ENCODE assay signal across 1 cellular context in the genomic region with DNA sequence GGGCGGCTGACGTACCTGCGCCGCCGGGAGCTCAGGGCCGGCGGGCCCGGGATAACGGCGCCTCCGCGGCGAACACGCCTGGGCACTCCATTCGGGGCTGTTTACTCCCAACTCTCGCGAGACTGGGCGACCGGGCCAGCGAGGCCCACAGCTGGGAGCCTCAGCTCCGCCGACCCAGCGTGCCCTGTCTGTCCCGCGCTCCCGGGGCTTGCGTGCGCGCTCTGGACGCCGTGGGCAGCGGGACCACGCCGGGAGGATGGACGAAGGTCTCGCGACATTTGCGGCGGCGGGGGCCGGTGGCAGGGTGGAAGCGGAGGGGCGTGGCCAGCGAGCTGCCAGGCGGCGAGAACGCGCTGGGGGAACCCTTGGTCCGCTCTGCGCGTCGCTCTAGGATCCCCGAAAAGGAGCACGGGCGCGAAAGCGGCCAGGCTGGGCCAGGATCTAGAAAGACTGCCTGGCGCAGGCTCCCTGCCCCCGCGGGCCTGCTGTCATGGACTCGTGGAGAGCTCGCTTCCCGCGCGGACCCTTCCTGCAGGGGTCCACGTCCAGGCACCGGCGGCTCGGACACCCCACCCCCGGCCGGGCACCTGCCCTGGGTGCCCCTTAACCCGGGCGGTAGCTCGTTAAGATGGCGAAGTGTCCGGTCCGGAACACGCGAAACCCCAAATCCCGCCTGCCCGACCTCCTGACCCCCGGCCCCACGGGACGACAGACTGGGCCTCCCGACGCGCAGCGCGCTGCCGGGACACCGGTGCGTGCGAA.
TF ChIP-seq lines count a peak whose summit lies in the region.

MBTPS1 (minus strand) TSS at position 223 of the 762 bp plus-strand sequence. CDS start 15,159 bp downstream, outside the sequence.

TF ChIP-seq in HEK293, 187 proteins besides CTCF, POLR2A, EP300 and RAD21 (continued from another document):
- TF ChIP-seq ZBTB26 (tag by site-specific recombination; optimal IDR thresholded peaks at IDR 0.05) (peak; percentile 98), KLF9 (tag by site-specific recombination; IDR thresholded peaks at IDR 0.05; ENCODE audit: low read depth) (peak; percentile 96), ZNF792 (tag by site-specific recombination; IDR thresholded peaks at IDR 0.05) (no peak), ZNF221 (tag by site-specific recombination; IDR thresholded peaks at IDR 0.05; ENCODE audit: borderline replicate concordance) (no peak), ZNF561 (tag by site-specific recombination; IDR thresholded peaks at IDR 0.05; ENCODE audit: borderline replicate concordance) (peak; percentile 23; the same call in 1 of the 2 replicates), ZNF488 (tag by site-specific recombination; IDR thresholded peaks at IDR 0.05) (no peak), ZNF48 (tag by site-specific recombination; IDR thresholded peaks at IDR 0.05) (no peak), ZNF837 (tag by site-specific recombination; IDR thresholded peaks at IDR 0.05) (no peak), ZNF76 (tag by site-specific recombination; IDR thresholded peaks at IDR 0.05; ENCODE audit: borderline replicate concordance, low read depth) (peak; percentile 71; the same call in 1 of the 2 replicates), ZNF24 (tag by site-specific recombination; IDR thresholded peaks at IDR 0.05) (no peak), ZNF354C (tag by site-specific recombination; IDR thresholded peaks at IDR 0.05; ENCODE audit: borderline replicate concordance, low read depth) (no peak), ZNF623 (tag by site-specific recombination; IDR thresholded peaks at IDR 0.05) (no peak), ZNF514 (tag by site-specific recombination; IDR thresholded peaks at IDR 0.05) (no peak), ZBTB8A (tag by site-specific recombination; IDR thresholded peaks at IDR 0.05) (no peak), ZNF426 (tag by site-specific recombination; IDR thresholded peaks at IDR 0.05) (no peak), ZNF510 (tag by site-specific recombination; IDR thresholded peaks at IDR 0.05; ENCODE audit: insufficient replicate concordance) (no peak), ZNF174 (tag by site-specific recombination; IDR thresholded peaks at IDR 0.05) (no peak), KLF17 (tag by site-specific recombination; IDR thresholded peaks at IDR 0.05) (no peak), ZNF692 (tag by site-specific recombination; IDR thresholded peaks at IDR 0.05) (peak; percentile 41), OVOL3 (tag by site-specific recombination; IDR thresholded peaks at IDR 0.05) (no peak), ZNF157 (tag by site-specific recombination; IDR thresholded peaks at IDR 0.05) (no peak), ZNF670 (tag by site-specific recombination; IDR thresholded peaks at IDR 0.05; ENCODE audit: low read depth) (no peak), ZNF664 (tag by site-specific recombination; IDR thresholded peaks at IDR 0.05) (no peak), ZNF175 (tag by site-specific recombination; IDR thresholded peaks at IDR 0.05) (no peak), ZBTB48 (tag by site-specific recombination; IDR thresholded peaks at IDR 0.05) (peak; percentile 81)
- TF ChIP-seq, protein P1, sequence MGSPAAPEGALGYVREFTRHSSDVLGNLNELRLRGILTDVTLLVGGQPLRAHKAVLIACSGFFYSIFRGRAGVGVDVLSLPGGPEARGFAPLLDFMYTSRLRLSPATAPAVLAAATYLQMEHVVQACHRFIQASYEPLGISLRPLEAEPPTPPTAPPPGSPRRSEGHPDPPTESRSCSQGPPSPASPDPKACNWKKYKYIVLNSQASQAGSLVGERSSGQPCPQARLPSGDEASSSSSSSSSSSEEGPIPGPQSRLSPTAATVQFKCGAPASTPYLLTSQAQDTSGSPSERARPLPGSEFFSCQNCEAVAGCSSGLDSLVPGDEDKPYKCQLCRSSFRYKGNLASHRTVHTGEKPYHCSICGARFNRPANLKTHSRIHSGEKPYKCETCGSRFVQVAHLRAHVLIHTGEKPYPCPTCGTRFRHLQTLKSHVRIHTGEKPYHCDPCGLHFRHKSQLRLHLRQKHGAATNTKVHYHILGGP (tag by site-specific recombination; IDR thresholded peaks at IDR 0.05) = no peak
- TF ChIP-seq, protein P2, sequence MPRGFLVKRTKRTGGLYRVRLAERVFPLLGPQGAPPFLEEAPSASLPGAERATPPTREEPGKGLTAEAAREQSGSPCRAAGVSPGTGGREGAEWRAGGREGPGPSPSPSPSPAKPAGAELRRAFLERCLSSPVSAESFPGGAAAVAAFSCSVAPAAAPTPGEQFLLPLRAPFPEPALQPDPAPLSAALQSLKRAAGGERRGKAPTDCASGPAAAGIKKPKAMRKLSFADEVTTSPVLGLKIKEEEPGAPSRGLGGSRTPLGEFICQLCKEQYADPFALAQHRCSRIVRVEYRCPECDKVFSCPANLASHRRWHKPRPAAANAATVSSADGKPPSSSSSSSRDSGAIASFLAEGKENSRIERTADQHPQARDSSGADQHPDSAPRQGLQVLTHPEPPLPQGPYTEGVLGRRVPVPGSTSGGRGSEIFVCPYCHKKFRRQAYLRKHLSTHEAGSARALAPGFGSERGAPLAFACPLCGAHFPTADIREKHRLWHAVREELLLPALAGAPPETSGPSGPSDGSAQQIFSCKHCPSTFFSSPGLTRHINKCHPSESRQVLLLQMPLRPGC (tag by site-specific recombination; IDR thresholded peaks at IDR 0.05) = no peak
- TF ChIP-seq, protein P3, sequence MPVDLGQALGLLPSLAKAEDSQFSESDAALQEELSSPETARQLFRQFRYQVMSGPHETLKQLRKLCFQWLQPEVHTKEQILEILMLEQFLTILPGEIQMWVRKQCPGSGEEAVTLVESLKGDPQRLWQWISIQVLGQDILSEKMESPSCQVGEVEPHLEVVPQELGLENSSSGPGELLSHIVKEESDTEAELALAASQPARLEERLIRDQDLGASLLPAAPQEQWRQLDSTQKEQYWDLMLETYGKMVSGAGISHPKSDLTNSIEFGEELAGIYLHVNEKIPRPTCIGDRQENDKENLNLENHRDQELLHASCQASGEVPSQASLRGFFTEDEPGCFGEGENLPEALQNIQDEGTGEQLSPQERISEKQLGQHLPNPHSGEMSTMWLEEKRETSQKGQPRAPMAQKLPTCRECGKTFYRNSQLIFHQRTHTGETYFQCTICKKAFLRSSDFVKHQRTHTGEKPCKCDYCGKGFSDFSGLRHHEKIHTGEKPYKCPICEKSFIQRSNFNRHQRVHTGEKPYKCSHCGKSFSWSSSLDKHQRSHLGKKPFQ (tag by site-specific recombination; IDR thresholded peaks at IDR 0.05) = no peak
